8 cellular contexts compared by ENCODE assay signal in the genomic region with DNA sequence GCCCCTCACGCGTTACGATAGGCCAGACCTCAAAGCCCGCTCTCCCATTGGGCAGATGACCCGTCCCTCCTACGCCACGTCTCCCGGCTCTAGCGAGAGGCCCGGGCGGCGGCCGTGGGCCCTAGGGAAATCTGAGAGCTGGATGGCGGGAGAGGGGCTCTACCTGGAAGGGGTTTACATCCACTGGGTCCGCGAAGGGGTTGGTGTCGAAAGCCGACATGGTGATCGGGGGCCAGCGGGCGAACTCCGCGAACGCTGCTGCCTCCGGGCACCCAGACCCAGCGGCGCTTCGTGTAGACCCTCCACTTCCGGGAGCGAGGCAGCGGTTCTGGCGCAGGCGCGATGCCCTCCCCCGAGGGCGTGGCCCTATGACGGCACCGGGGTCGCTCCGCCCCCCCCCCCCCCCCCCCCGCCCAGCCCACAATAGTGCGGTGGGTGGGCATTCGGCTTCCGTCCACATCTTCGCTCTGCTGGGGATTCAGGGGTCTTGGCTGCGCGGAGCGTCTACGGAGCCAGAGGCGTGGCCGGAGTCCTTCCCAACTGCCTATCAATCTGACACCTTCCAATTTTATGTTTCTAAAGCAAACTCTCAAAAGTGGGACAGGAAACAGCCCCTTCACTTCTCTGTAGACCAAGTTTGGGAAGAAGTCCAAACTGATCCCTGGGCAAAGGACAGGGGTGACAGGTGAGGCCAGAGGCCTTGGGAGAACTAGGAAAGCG. TPM values are rescaled to one million over a fixed set of nuclear protein-coding genes. Genes with fewer than 3 reads are reported as not detected.
DNase-seq lines count a peak whose midpoint lies in the region; ATAC-seq and TF ChIP-seq lines count a peak whose summit lies in the region.

A gene with protein sequence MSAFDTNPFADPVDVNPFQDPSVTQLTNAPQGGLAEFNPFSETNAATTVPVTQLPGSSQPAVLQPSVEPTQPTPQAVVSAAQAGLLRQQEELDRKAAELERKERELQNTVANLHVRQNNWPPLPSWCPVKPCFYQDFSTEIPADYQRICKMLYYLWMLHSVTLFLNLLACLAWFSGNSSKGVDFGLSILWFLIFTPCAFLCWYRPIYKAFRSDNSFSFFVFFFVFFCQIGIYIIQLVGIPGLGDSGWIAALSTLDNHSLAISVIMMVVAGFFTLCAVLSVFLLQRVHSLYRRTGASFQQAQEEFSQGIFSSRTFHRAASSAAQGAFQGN (minus strand): TSS at position 330 of the 720 bp plus-strand sequence. CDS start 110 bp downstream, at position 220.

- WGBS in liver = under 1% methylated on average over 51 of the region's 52 CpGs

- H3K27me3 Mint-ChIP-seq in CD4-positive, alpha-beta T cell = no peaks in the 10 kb centered on the region

- peaks cover 10 to 46% (median 30%) of the 10 kb centered on the region in 4 donors for H3K4me1 ChIP-seq in liver (ENCODE audit: control insufficient read depth in 4 of 4, insufficient read depth in 4 of 4, low read length in 3 of 4)

- TF ChIP-seq RAD21 in liver (IDR thresholded peaks at IDR 0.05) = no peak

- H3K36me3 ChIP-seq in liver (ENCODE audit: control insufficient read depth in 4 of 4, insufficient read depth in 3 of 4, low read depth in 1 of 4, low read length in 3 of 4) = no peaks in the 10 kb centered on the region

- CTCF ChIA-PET in CD4-positive, alpha-beta T cell (lab: Charles Lee) = interaction anchor here (1.1 to 1.7 kb wide), 4 partner anchors 17 to 80 kb away, joined by 3 to 7 read pairs (median 5); a partner anchor contains a TSS

- peak; percentile 79 to 88 (median 86) for DNase-seq in CD4-positive, alpha-beta T cell
- DNase-seq in NCI-H82 (lab: John Stamatoyannopoulos, UW) (peak; percentile 98), dermis blood vessel endothelial cell (peak; percentile 97)
- peak; percentile 90 to 92 for DNase-seq in activated CD4-positive, alpha-beta T cell treated with anti-CD3 and anti-CD28 coated beads, Interleukin-2, amount 50 U/mL, for 48 hours
- peak; percentile 85 for DNase-seq in stimulated activated CD4-positive, alpha-beta T cell treated with anti-CD3 and anti-CD28 coated beads, Interleukin-4, amount 100 ng/mL, for 1 hour

- TF ChIP-seq CTCF in CD4-positive, alpha-beta T cell (IDR thresholded peaks at IDR 0.05) = no peak
- TF ChIP-seq CTCF in liver (IDR thresholded peaks at IDR 0.05; ENCODE audit: low read depth, low read length, missing input control) = no peak

- peaks cover 45% of the 10 kb centered on the region for H3K4me1 Mint-ChIP-seq in CD4-positive, alpha-beta T cell (ENCODE audit: low read depth)

- peak within 1 kb of the TSS; percentile 54 to 96 (median 92) for H3K4me3 ChIP-seq in liver (ENCODE audit: low read depth in 1 of 3, low read length in 3 of 3)

- no peaks in the 10 kb centered on the region for H3K9me3 Mint-ChIP-seq in CD4-positive, alpha-beta T cell

- H3K27ac Mint-ChIP-seq in CD4-positive, alpha-beta T cell = peak within 1 kb of the TSS; percentile 90

- no peaks in the 10 kb centered on the region for H3K9me3 ChIP-seq in CD4-positive, alpha-beta T cell (ENCODE audit: control insufficient read depth, low read length)
- no peaks in the 10 kb centered on the region for H3K9me3 ChIP-seq in liver (ENCODE audit: control insufficient read depth in 4 of 4, low read length in 3 of 4)

- POLR2A ChIA-PET in CD4-positive, alpha-beta T cell (lab: Charles Lee) = interaction anchor here (0.7 to 1.8 kb wide), 10 partner anchors 10 to 95 kb away, joined by 3 to 9 read pairs (median 4); a partner anchor contains a TSS

- H3K4me3 Mint-ChIP-seq in CD4-positive, alpha-beta T cell = peak within 1 kb of the TSS; percentile 94

- peaks cover 21% of the 10 kb centered on the region for H3K36me3 Mint-ChIP-seq in CD4-positive, alpha-beta T cell (ENCODE audit: low read depth)

- H3K9ac ChIP-seq in liver (ENCODE audit: low read depth in 1 of 2, low read length in 2 of 2) = peak within 1 kb of the TSS; percentile 85 to 89

- intact Hi-C loops in CD4-positive, alpha-beta T cell (cut with DNase I, micrococcal nuclease) = loop anchor here (1.0 to 2.0 kb wide), 6 partner anchors 16 to 64 kb away; a partner anchor contains a TSS

- H3K27me3 ChIP-seq in CD4-positive, alpha-beta T cell (ENCODE audit: control insufficient read depth, insufficient read depth, low read length) = no peaks in the 10 kb centered on the region
- H3K27me3 ChIP-seq in liver (ENCODE audit: control insufficient read depth in 4 of 4, insufficient read depth in 4 of 4, low read length in 3 of 4) = no peaks in the 10 kb centered on the region

- peak within 1 kb of the TSS; percentile 93 for H3K27ac ChIP-seq in CD4-positive, alpha-beta T cell (ENCODE audit: low read depth, low read length)
- H3K27ac ChIP-seq in liver (ENCODE audit: low read depth in 1 of 2, low read length in 2 of 2) = peak within 1 kb of the TSS; percentile 93 to 97

- peak; percentile 90 for ATAC-seq in CD4-positive, alpha-beta T cell (ENCODE audit: poor library complexity)
- ATAC-seq in GM19452 (IDR thresholded peaks at IDR 0.05; ENCODE audit: unreplicated experiment) = peak; percentile 80
- peak; percentile 36 for ATAC-seq in HG03575 (IDR thresholded peaks at IDR 0.05; ENCODE audit: extremely low read depth, insufficient number of reproducible peaks, low FRiP score, unreplicated experiment)

TF ChIP-seq in liver, 16 proteins besides CTCF, POLR2A, EP300 and RAD21:
- TF ChIP-seq YY1 (IDR thresholded peaks at IDR 0.05) (peak; percentile 53), GABPA (IDR thresholded peaks at IDR 0.05 in 1 of 2, conservative IDR thresholded peaks at IDR 0.05 in 1 of 2) (peak in 1 of 2 donors; percentile 76), SP1 (IDR thresholded peaks at IDR 0.05) (peak; percentile 65), HNF4A (conservative IDR thresholded peaks at IDR 0.05) (peak in 1 of 2 donors; percentile 24)
- TF ChIP-seq, protein P1, sequence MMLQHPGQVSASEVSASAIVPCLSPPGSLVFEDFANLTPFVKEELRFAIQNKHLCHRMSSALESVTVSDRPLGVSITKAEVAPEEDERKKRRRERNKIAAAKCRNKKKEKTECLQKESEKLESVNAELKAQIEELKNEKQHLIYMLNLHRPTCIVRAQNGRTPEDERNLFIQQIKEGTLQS (IDR thresholded peaks at IDR 0.05) = no peak
- TF ChIP-seq, protein P2, sequence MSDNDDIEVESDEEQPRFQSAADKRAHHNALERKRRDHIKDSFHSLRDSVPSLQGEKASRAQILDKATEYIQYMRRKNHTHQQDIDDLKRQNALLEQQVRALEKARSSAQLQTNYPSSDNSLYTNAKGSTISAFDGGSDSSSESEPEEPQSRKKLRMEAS (IDR thresholded peaks at IDR 0.05) = peak; percentile 57
TF ChIP-seq in liver: peak in this region for 5.

RNA-seq across cellular contexts. Expression of the gene that starts here (rescaled TPM):
- total RNA-seq in CD4-positive, alpha-beta T cell = 10 to 100 TPM; 56.1 to 56.9 TPM
- 32.5 and 46.0 TPM in 2 replicates for total RNA-seq in dermis blood vessel endothelial cell
- 10 to 100 TPM; 21.7 to 23.3 TPM for total RNA-seq in liver
- 10 to 100 TPM; 34.8 to 42.5 TPM for polyA plus RNA-seq in liver

Comparison
In these comparisons a context has a peak if more than half of its experiments do, and no peak if none do; other contexts are left out.
1. Peak in every context shown above with its lines: DNase-seq, ATAC-seq, H3K4me3 ChIP-seq and H3K27ac ChIP-seq.
2. ATAC-seq: peak in every context shown above with its lines; median percentile 90 in CD4-positive, alpha-beta T cell; 80 in GM19452; 36 in HG03575.